Comparison of ENCODE assay signal across 2 cellular contexts in genomic region chr10:74916283-74916682, GRCh38.
TF ChIP-seq lines count a peak whose summit lies in the region.

No MANE protein-coding gene starts in this region.

TF ChIP-seq in SK-N-SH treated with all-trans-retinoic acid at 6 μM for 48 hours, 23 proteins besides CTCF, POLR2A, EP300 and RAD21 (continued from another document):
- TF ChIP-seq PATZ1 (CRISPR knock-in tag; IDR thresholded peaks at IDR 0.05; ENCODE audit: borderline replicate concordance), result no peak
- no peak for TF ChIP-seq ZC3H10 (CRISPR knock-in tag; IDR thresholded peaks at IDR 0.05)
- TF ChIP-seq BACH2 (CRISPR knock-in tag; IDR thresholded peaks at IDR 0.05; ENCODE audit: borderline replicate concordance), result no peak
- no peak for TF ChIP-seq CSRNP3 (CRISPR knock-in tag; IDR thresholded peaks at IDR 0.05)

TF ChIP-seq in SK-N-SH, 30 proteins besides CTCF, POLR2A, EP300 and RAD21 (continued from another document):
- no peak for TF ChIP-seq REST (IDR thresholded peaks at IDR 0.05; ENCODE audit: low read depth, low read length)
